1 cellular context compared by ENCODE assay signal in the genomic region with DNA sequence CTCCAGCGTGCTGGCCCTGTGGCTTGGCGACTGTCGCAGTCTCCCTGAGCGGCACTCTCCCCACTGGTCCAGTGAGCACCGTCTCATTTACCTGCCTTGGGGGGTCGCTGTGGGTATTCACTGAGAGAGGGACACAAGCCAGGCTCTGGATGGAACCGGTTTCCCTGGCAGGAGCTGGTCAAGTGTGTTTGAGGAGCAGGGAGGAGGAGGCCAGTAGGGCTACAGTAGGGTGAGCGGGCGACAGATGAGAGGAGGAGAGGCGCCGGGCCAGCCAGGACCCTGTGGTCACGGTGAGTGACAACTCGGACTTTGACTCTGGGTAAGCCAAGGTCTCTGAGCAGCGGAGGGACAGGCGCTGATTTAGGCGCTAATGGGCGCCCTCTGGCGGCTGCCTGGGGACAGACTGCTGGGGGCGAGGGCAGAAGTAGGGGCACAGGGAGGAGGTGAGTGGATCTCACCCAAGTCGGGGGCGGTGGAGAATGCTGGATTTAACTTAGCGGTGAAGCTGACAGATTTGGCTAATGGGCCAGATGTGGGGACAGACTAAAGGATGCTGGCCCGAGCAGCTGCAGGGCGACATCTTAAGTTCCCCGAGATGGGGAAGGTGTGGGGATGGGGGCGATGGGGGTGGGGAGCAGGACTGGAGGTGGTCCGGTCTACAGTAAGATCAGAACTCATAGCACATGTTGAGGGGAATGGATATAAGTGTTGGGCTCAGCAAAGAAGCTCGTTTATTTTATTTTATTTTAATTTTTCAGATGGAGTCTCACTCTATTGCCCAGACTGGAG.
TF ChIP-seq lines count a peak whose summit lies in the region.

No MANE protein-coding gene starts in this region.

TF ChIP-seq in K562, 482 proteins besides CTCF, POLR2A, EP300 and RAD21 (continued from another document and continues in another):
- TF ChIP-seq ZBTB5 (IDR thresholded peaks at IDR 0.05) = no peak
- TF ChIP-seq DDX20 (tag; IDR thresholded peaks at IDR 0.05; ENCODE audit: low read depth) = no peak
- TF ChIP-seq ZEB2 (IDR thresholded peaks at IDR 0.05) = peak; percentile 69; the same call in 1 of the 2 replicates
- TF ChIP-seq, protein P1, sequence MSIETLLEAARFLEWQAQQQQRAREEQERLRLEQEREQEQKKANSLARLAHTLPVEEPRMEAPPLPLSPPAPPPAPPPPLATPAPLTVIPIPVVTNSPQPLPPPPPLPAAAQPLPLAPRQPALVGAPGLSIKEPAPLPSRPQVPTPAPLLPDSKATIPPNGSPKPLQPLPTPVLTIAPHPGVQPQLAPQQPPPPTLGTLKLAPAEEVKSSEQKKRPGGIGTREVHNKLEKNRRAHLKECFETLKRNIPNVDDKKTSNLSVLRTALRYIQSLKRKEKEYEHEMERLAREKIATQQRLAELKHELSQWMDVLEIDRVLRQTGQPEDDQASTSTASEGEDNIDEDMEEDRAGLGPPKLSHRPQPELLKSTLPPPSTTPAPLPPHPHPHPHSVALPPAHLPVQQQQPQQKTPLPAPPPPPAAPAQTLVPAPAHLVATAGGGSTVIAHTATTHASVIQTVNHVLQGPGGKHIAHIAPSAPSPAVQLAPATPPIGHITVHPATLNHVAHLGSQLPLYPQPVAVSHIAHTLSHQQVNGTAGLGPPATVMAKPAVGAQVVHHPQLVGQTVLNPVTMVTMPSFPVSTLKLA (conservative IDR thresholded peaks at IDR 0.05) = peak; percentile 44 to 53; a peak in 2 of 4 replicates
- no peak for TF ChIP-seq ZNF445 (CRISPR knock-in tag; IDR thresholded peaks at IDR 0.05; ENCODE audit: low read depth)
- TF ChIP-seq ZBTB1 (CRISPR knock-in tag; IDR thresholded peaks at IDR 0.05; ENCODE audit: borderline replicate concordance, low read depth) = no peak
- TF ChIP-seq SAP30 (IDR thresholded peaks at IDR 0.05; ENCODE audit: borderline replicate concordance, insufficient read depth, low read depth, low read length, poor library complexity, severe bottlenecking) = no peak
- no peak for TF ChIP-seq MECOM (CRISPR knock-in tag; IDR thresholded peaks at IDR 0.05)
- peak; percentile 28; the same call in 1 of the 2 replicates for TF ChIP-seq ERF (CRISPR knock-in tag; IDR thresholded peaks at IDR 0.05)
- no peak for TF ChIP-seq ZNF311 (CRISPR knock-in tag; IDR thresholded peaks at IDR 0.05)
- peak; percentile 43 for TF ChIP-seq NEUROD1 (IDR thresholded peaks at IDR 0.05; ENCODE audit: borderline replicate concordance, low read depth, low read length, partially characterized antibody)
- TF ChIP-seq HDAC3 (IDR thresholded peaks at IDR 0.05; ENCODE audit: borderline replicate concordance, partially characterized antibody) = no peak
- TF ChIP-seq NR1H2 (CRISPR knock-in tag; IDR thresholded peaks at IDR 0.05) = 0 out of 2 replicates have a peak, but pooled peaks have one; percentile 54
- TF ChIP-seq ARID1B (IDR thresholded peaks at IDR 0.05) = peak; percentile 52
- peak; percentile 53; the same call in 1 of the 2 replicates for TF ChIP-seq ESRRA (IDR thresholded peaks at IDR 0.05; ENCODE audit: borderline replicate concordance, low read depth)
- TF ChIP-seq ZBTB26 (CRISPR knock-in tag; IDR thresholded peaks at IDR 0.05) = no peak
- TF ChIP-seq TAL1 (IDR thresholded peaks at IDR 0.05) = no peak
- peak; percentile 6; the same call in 1 of the 2 replicates for TF ChIP-seq TCF3 (CRISPR knock-in tag; IDR thresholded peaks at IDR 0.05)
- TF ChIP-seq KDM1A (IDR thresholded peaks at IDR 0.05) = peak in 1 of 2 experiments; percentile 46; a peak in 1 of 4 replicates
- no peak for TF ChIP-seq U2AF2 (optimal IDR thresholded peaks at IDR 0.05; ENCODE audit: low read depth, low read length)
- TF ChIP-seq EZH2 (IDR thresholded peaks at IDR 0.05; ENCODE audit: borderline replicate concordance, low read depth, low read length) = no peak
- TF ChIP-seq MYBL2 (IDR thresholded peaks at IDR 0.05; ENCODE audit: low read depth) = no peak
- TF ChIP-seq MYBL2 (CRISPR knock-in tag; IDR thresholded peaks at IDR 0.05; ENCODE audit: borderline replicate concordance) = no peak
- no peak for TF ChIP-seq ZNF408 (CRISPR knock-in tag; IDR thresholded peaks at IDR 0.05; ENCODE audit: low read depth)
- peak; percentile 84 for TF ChIP-seq CTCFL (IDR thresholded peaks at IDR 0.05; ENCODE audit: borderline replicate concordance, insufficient read depth, low read depth, low read length, poor library complexity, severe bottlenecking)
- no peak for TF ChIP-seq HMBOX1 (IDR thresholded peaks at IDR 0.05)
- no peak for TF ChIP-seq TEAD4 (IDR thresholded peaks at IDR 0.05; ENCODE audit: low read length)
- TF ChIP-seq TEAD4 (CRISPR knock-in tag; IDR thresholded peaks at IDR 0.05; ENCODE audit: borderline replicate concordance) = no peak
- TF ChIP-seq ZBTB17 (CRISPR knock-in tag; IDR thresholded peaks at IDR 0.05) = no peak
- TF ChIP-seq REST (CRISPR knock-in tag; IDR thresholded peaks at IDR 0.05; ENCODE audit: low read depth) = no peak
- TF ChIP-seq ZNF780A (CRISPR knock-in tag; IDR thresholded peaks at IDR 0.05) = no peak
- TF ChIP-seq MYNN (IDR thresholded peaks at IDR 0.05) = peak; percentile 80
- no peak for TF ChIP-seq MYNN (CRISPR knock-in tag; IDR thresholded peaks at IDR 0.05)
- 0 out of 2 replicates have a peak, but pooled peaks have one; percentile 51 for TF ChIP-seq NR4A1 (CRISPR knock-in tag; IDR thresholded peaks at IDR 0.05)
- TF ChIP-seq NR4A1 (tag; IDR thresholded peaks at IDR 0.05) = no peak
- TF ChIP-seq, protein P2, sequence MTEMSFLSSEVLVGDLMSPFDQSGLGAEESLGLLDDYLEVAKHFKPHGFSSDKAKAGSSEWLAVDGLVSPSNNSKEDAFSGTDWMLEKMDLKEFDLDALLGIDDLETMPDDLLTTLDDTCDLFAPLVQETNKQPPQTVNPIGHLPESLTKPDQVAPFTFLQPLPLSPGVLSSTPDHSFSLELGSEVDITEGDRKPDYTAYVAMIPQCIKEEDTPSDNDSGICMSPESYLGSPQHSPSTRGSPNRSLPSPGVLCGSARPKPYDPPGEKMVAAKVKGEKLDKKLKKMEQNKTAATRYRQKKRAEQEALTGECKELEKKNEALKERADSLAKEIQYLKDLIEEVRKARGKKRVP (CRISPR knock-in tag; IDR thresholded peaks at IDR 0.05) = peak; percentile 48; the same call in 1 of the 2 replicates
- TF ChIP-seq RBFOX2 (IDR thresholded peaks at IDR 0.05; ENCODE audit: low read depth, low read length) = peak; percentile 70
- TF ChIP-seq, protein P3, sequence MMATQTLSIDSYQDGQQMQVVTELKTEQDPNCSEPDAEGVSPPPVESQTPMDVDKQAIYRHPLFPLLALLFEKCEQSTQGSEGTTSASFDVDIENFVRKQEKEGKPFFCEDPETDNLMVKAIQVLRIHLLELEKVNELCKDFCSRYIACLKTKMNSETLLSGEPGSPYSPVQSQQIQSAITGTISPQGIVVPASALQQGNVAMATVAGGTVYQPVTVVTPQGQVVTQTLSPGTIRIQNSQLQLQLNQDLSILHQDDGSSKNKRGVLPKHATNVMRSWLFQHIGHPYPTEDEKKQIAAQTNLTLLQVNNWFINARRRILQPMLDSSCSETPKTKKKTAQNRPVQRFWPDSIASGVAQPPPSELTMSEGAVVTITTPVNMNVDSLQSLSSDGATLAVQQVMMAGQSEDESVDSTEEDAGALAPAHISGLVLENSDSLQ (IDR thresholded peaks at IDR 0.05) = peak; percentile 96
- TF ChIP-seq PML (IDR thresholded peaks at IDR 0.05; ENCODE audit: low read length) = no peak
- peak; percentile 72; the same call in 1 of the 2 replicates for TF ChIP-seq ZBTB2 (IDR thresholded peaks at IDR 0.05)
- TF ChIP-seq FOXM1 (IDR thresholded peaks at IDR 0.05; ENCODE audit: low read depth) = no peak
- 0 out of 2 replicates have a peak, but pooled peaks have one; percentile 27 for TF ChIP-seq FOXM1 (CRISPR knock-in tag; IDR thresholded peaks at IDR 0.05; ENCODE audit: low read depth)
- TF ChIP-seq NFATC3 (IDR thresholded peaks at IDR 0.05) = 0 out of 2 replicates have a peak, but pooled peaks have one; percentile 17
- TF ChIP-seq CHD2 (IDR thresholded peaks at IDR 0.05; ENCODE audit: low read depth, low read length) = no peak
